Comparison of ENCODE assay signal across 8 cellular contexts in the genomic region with DNA sequence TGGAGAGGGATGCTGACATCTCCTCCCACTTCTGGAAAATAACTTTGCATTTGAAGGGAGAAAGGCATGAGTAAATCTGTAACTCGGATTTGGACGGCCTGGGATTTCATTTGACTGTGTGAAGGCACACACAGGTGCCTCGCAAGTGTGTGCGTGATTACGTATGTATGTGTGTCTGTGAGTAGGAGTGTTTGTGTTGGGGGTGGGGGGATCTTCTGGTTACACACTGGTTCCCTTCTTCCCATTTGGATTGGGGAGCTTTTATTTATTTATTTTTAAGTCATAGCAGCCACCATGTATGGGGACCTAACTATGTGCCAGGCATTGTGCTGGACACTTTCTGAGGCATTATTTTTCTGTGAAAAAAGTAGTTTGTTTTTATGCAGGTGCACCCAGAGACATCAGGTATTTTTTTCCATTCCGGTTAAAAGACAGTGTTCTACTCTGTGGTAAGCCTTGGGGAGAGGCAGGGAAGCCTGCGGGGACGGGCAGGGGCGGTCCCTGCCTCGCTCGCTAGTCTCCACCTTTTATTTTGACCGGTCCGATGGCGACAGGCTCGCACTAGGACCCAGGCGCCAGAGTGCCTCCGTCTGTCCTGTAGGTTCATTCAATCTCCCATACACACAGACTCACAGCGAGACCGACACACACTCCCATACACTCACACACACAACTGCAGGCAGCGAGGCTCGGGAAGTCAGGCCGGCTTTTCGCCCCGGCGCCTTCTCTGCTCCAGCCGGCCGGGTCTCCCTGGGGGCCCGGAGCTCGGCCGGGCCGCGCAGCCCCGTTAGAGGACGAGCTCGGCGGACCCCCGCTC. TPM values are rescaled to one million over a fixed set of nuclear protein-coding genes. Genes with fewer than 3 reads are reported as not detected.
A peak's percentile ranks its signal among the peaks of the same experiment; 100 is the strongest.
DNase-seq lines count a peak whose midpoint lies in the region; ATAC-seq lines count a peak whose summit lies in the region.

A gene (plus strand): TSS at position 618 of the 817 bp plus-strand sequence. CDS start 204 bp downstream, outside the sequence.

- H3K9me3 ChIP-seq in ES-I3 (ENCODE audit: control insufficient read depth, insufficient read depth, low read length) = no peaks in the 10 kb centered on the region

- DNase-seq in HT1080 (ENCODE audit: low read depth) (peak; percentile 83), RPMI8226 (peak; percentile 82), amniotic epithelial cell (ENCODE audit: low read depth) (peak; percentile 81), Right ventricle myocardium superior (peak; percentile 87), nucleus accumbens (lab: John Stamatoyannopoulos, UW) (peak in 48 of 56 donors; percentile 12 to 84 (median 57))
- no peak for DNase-seq in effector CD8-positive, alpha-beta T cell (lab: John Stamatoyannopoulos, UW)

- H3K36me3 ChIP-seq in ES-I3 (ENCODE audit: insufficient read depth, low read length) = no peaks in the 10 kb centered on the region

- peak; percentile 54 for ATAC-seq in GM21529 (IDR thresholded peaks at IDR 0.05; ENCODE audit: unreplicated experiment)
- peak; percentile 24 for ATAC-seq in Right ventricle myocardium superior (ENCODE audit: poor library complexity)

- intact Hi-C loops in Right ventricle myocardium superior (cut with DNase I) = loop anchor here (5.0 kb wide), 2 partner anchors 65 to 70 kb away; no protein-coding TSS in a partner anchor

- peak within 1 kb of the TSS; percentile 73 for H3K9ac ChIP-seq in ES-I3 (ENCODE audit: low read depth, low read length)

- peaks cover 16% of the 10 kb centered on the region for H3K4me1 ChIP-seq in ES-I3 (ENCODE audit: insufficient read depth, low read length)

RNA-seq across cellular contexts. Expression of the gene that starts here (rescaled TPM):
- total RNA-seq in HT1080 (2014; rRNA removed; shearing (Covaris generic)) = 12.7 and 18.5 TPM in 2 replicates
- 19.8 and 24.8 TPM in 2 replicates for polyA plus RNA-seq in HT1080 (2015; cell fraction: cytosol; rRNA removed)
- polyA plus RNA-seq in HT1080 (2015; cell fraction: nucleus; rRNA removed) = 12.7 and 16.3 TPM in 2 replicates
- total RNA-seq in Right ventricle myocardium superior = 75.2 TPM
